Comparison of ENCODE assay signal across 15 cellular contexts in the genomic region with DNA sequence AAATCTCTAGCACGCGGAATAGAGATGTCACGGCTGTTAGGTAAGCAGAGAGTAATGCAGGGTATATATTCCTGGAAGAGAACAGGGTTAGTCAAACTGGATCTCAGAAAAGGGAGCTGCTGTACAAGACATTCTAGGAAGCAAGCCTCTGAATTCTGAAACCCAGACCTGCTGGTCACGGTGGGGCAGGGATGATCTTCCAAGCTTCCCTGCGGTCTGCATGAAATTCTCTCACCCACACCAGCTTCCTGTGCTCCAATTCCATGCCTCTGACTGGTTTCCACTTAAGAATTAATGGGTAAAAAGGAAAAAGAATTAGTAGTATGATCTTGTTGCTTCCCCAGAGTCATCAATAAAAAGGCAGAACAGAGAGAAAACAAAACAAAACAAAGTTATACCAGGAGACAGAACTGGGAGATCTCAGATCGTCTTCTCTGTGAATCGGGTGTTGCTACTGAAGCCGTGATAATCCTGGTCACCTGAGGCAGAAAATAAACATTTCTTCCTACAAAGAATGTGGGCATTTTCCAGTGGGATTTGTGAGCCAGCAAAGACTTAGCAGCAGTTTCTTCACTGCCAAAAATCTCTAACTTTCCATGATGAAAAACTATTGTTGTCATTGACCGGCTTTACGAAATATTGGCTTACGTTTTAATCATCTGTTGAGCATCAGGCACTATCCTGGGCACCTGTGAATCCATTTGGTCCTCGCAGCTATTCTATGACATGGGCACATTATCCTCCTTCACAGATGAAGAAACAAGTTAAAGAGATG. TPM values are rescaled to one million over a fixed set of nuclear protein-coding genes. Genes with fewer than 3 reads are reported as not detected.
DNase-seq lines count a peak whose midpoint lies in the region; ATAC-seq and TF ChIP-seq lines count a peak whose summit lies in the region.
"Had no signal": no experiment of that assay in that cellular context is flagged by ENCODE, and none has a peak within 500 bp of the region (broad histone marks: within the 10 kb centered on the region; RNA-seq: fewer than 3 reads in every experiment).

No MANE protein-coding gene starts in this region.

- H2BK120ac ChIP-seq in neuronal stem cell (ENCODE audit: low read depth, low read length), result no peak overlapping the region

- no peak overlapping the region for H2BK15ac ChIP-seq in neuronal stem cell (ENCODE audit: low read length)

- peaks cover 6% of the 10 kb centered on the region for H3K27me3 Mint-ChIP-seq in endodermal cell (ENCODE audit: insufficient read depth)
- H3K27me3 Mint-ChIP-seq in T-helper 17 cell, result peaks cover 56% of the 10 kb centered on the region
- peaks cover 46% of the 10 kb centered on the region for H3K27me3 Mint-ChIP-seq in activated CD4-positive, alpha-beta memory T cell treated with anti-CD3 and anti-CD28 coated beads for 36 hours
- H3K27me3 Mint-ChIP-seq in stimulated activated naive B cell treated with anti-CD40 and anti-IgM and Interleukin-4, amounts not matched to agents 10 μg/mL and 1 μg/mL and 100 μg/mL, for 72 hours, result peaks cover 32 to 59% of the 10 kb centered on the region in 2 donors

- H3K27ac ChIP-seq in PC-9 (no peak overlapping the region), endodermal cell (ENCODE audit: low read depth, low read length) (no peak overlapping the region), neuronal stem cell (replicated peaks; ENCODE audit: low read length) (no peak overlapping the region)
- H3K27ac ChIP-seq: BLaER1 treated with 17β-estradiol and CSF1 and Interleukin-3, amounts not matched to agents 10 nM and 100 nM; tibial artery had no signal

- no peak overlapping the region for H3K4me3 ChIP-seq in AG10803 (ENCODE audit: low read length)
- no peak overlapping the region for H3K4me3 ChIP-seq in PC-9
- no peak overlapping the region for H3K4me3 ChIP-seq in endodermal cell (ENCODE audit: low read length)
- no peak overlapping the region for H3K4me3 ChIP-seq in neuronal stem cell (ENCODE audit: low read length in 2 of 2)
- H3K4me3 ChIP-seq: BLaER1 treated with 17β-estradiol and CSF1 and Interleukin-3, amounts not matched to agents 10 nM and 100 nM; tibial artery had no signal

- POLR2A ChIA-PET in PC-9 (lab: Charles Lee; ENCODE audit: unreplicated experiment), result no interaction called here
- POLR2A ChIA-PET in activated CD4-positive, alpha-beta memory T cell treated with anti-CD3 and anti-CD28 coated beads for 36 hours (lab: Charles Lee), result no interaction called here

- no peak for TF ChIP-seq CTCF in AG10803 (conservative IDR thresholded peaks at IDR 0.05; ENCODE audit: low read length)
- TF ChIP-seq CTCF in PC-9 (conservative IDR thresholded peaks at IDR 0.05), result no peak
- TF ChIP-seq CTCF in endodermal cell (conservative IDR thresholded peaks at IDR 0.05), result no peak

- H3K9me2 ChIP-seq in PC-9 (ENCODE audit: insufficient read depth), result no peaks in the 10 kb centered on the region

- no peak overlapping the region for H3K23ac ChIP-seq in neuronal stem cell (ENCODE audit: low read depth, low read length, poor library complexity)

- H3K14ac ChIP-seq in neuronal stem cell (ENCODE audit: low read length), result no peak overlapping the region

- H3K18ac ChIP-seq in neuronal stem cell (ENCODE audit: low read length), result no peak overlapping the region

- CTCF ChIA-PET in PC-9 (lab: Charles Lee), result no interaction called here
- CTCF ChIA-PET in activated CD4-positive, alpha-beta memory T cell treated with anti-CD3 and anti-CD28 coated beads for 36 hours (lab: Charles Lee), result interaction anchor here (1.2 kb wide), 1 partner anchor 28 kb away, joined by 3 read pairs; no protein-coding TSS in a partner anchor

- peaks cover 42% of the 10 kb centered on the region for H3F3A ChIP-seq in PC-9 (ENCODE audit: insufficient read depth, low read depth)

- H3K27me3 ChIP-seq in PC-9 (ENCODE audit: insufficient read depth, low read depth), result no peaks in the 10 kb centered on the region
- H3K27me3 ChIP-seq in endodermal cell (ENCODE audit: control insufficient read depth, insufficient read depth, low read length, poor library complexity, severe bottlenecking), result no peaks in the 10 kb centered on the region
- no peaks in the 10 kb centered on the region for H3K27me3 ChIP-seq in neuronal stem cell (ENCODE audit: control insufficient read depth in 3 of 3, insufficient read depth in 3 of 3, low read depth in 1 of 3, low read length in 3 of 3)

- H2AFZ ChIP-seq in PC-9, result no peak overlapping the region
- peak overlapping the region; percentile 23 for H2AFZ ChIP-seq in neuronal stem cell (ENCODE audit: low read length)

- H3K9me3 ChIP-seq in PC-9 (ENCODE audit: insufficient read depth, low read depth), result no peaks in the 10 kb centered on the region
- no peaks in the 10 kb centered on the region for H3K9me3 ChIP-seq in endodermal cell (ENCODE audit: control insufficient read depth, low read length)
- peaks cover 0 to 3% of the 10 kb centered on the region in 2 donors for H3K9me3 ChIP-seq in neuronal stem cell (replicated peaks in 1 of 2; ENCODE audit: control insufficient read depth in 2 of 2, insufficient read depth in 1 of 2, low read depth in 1 of 2, low read length in 2 of 2)
- peaks cover 2% of the 10 kb centered on the region for H3K9me3 ChIP-seq in T-helper 17 cell (ENCODE audit: control insufficient read depth, low read length, poor library complexity, severe bottlenecking)
- H3K9me3 ChIP-seq: tibial artery had no signal

- 78 to 80% methylated on average over 10 to 12 of the region's 12 CpGs for WGBS in endodermal cell (ENCODE audit: insufficient coverage in 1 of 2, insufficient read length in 1 of 2), 2 experiments
- no CpG with 5 or more reads among the region's 12 CpGs for WGBS in neuronal stem cell (ENCODE audit: extremely low coverage in 2 of 2, insufficient read length in 2 of 2, insufficient replicate concordance in 1 of 2), 2 donors

- H3K36me3 Mint-ChIP-seq in endodermal cell (ENCODE audit: low read depth) (no peaks in the 10 kb centered on the region), T-helper 17 cell (ENCODE audit: low read depth) (peaks cover 6% of the 10 kb centered on the region)
- peaks cover 4% of the 10 kb centered on the region for H3K36me3 Mint-ChIP-seq in activated CD4-positive, alpha-beta memory T cell treated with anti-CD3 and anti-CD28 coated beads for 36 hours
- H3K36me3 Mint-ChIP-seq in stimulated activated naive B cell treated with anti-CD40 and anti-IgM and Interleukin-4, amounts not matched to agents 10 μg/mL and 1 μg/mL and 100 μg/mL, for 72 hours, result peaks cover under 1 to 5% of the 10 kb centered on the region in 2 donors
- H3K36me3 Mint-ChIP-seq: mesothelial cell of epicardium had no signal

- H3K4me1 Mint-ChIP-seq in endodermal cell (peaks cover 22% of the 10 kb centered on the region), T-helper 17 cell (peaks cover 10% of the 10 kb centered on the region)
- H3K4me1 Mint-ChIP-seq in activated CD4-positive, alpha-beta memory T cell treated with anti-CD3 and anti-CD28 coated beads for 36 hours (ENCODE audit: low read depth), result peaks cover 23% of the 10 kb centered on the region
- H3K4me1 Mint-ChIP-seq in stimulated activated naive B cell treated with anti-CD40 and anti-IgM and Interleukin-4, amounts not matched to agents 10 μg/mL and 1 μg/mL and 100 μg/mL, for 72 hours, result peaks cover 9 to 10% of the 10 kb centered on the region in 2 donors

- no peaks in the 10 kb centered on the region for H3K79me1 ChIP-seq in neuronal stem cell (ENCODE audit: low read depth, low read length)

- H3K9me3 Mint-ChIP-seq in endodermal cell, result peaks cover 4% of the 10 kb centered on the region
- H3K9me3 Mint-ChIP-seq in activated CD4-positive, alpha-beta memory T cell treated with anti-CD3 and anti-CD28 coated beads for 36 hours, result peaks cover 6% of the 10 kb centered on the region
- H3K9me3 Mint-ChIP-seq in stimulated activated naive B cell treated with anti-CD40 and anti-IgM and Interleukin-4, amounts not matched to agents 10 μg/mL and 1 μg/mL and 100 μg/mL, for 72 hours, result peaks cover 7 to 9% of the 10 kb centered on the region in 2 donors
- H3K9me3 Mint-ChIP-seq: mesothelial cell of epicardium had no signal

- H3K36me3 ChIP-seq in PC-9 (ENCODE audit: low read depth) (no peaks in the 10 kb centered on the region), endodermal cell (ENCODE audit: control insufficient read depth, insufficient read depth, low read length) (no peaks in the 10 kb centered on the region), neuronal stem cell (replicated peaks in 1 of 2; ENCODE audit: control insufficient read depth in 2 of 2, insufficient read depth in 2 of 2, low read length in 2 of 2) (no peaks in the 10 kb centered on the region)
- H3K36me3 ChIP-seq: BLaER1 treated with 17β-estradiol and CSF1 and Interleukin-3, amounts not matched to agents 10 nM and 100 nM; tibial artery had no signal

- H3K4ac ChIP-seq in neuronal stem cell (ENCODE audit: low read length), result no peak overlapping the region

- no peak for ATAC-seq in T-helper 17 cell
- no peak for ATAC-seq in stimulated activated naive B cell treated with anti-CD40 and anti-IgM and Interleukin-4, amounts not matched to agents 10 μg/mL and 1 μg/mL and 100 μg/mL, for 72 hours (replicated peaks)

- no peak overlapping the region for H2AK5ac ChIP-seq in neuronal stem cell (ENCODE audit: low read depth, low read length)

- H2BK5ac ChIP-seq in neuronal stem cell (ENCODE audit: low read length), result no peak overlapping the region

- H4K20me1 ChIP-seq in PC-9 (ENCODE audit: insufficient read depth), result no peaks in the 10 kb centered on the region
- H4K20me1 ChIP-seq: BLaER1 treated with 17β-estradiol and CSF1 and Interleukin-3, amounts not matched to agents 10 nM and 100 nM had no signal

- H3K4me3 Mint-ChIP-seq in endodermal cell (peak overlapping the region; percentile 2), T-helper 17 cell (no peak overlapping the region)
- H3K4me3 Mint-ChIP-seq in activated CD4-positive, alpha-beta memory T cell treated with anti-CD3 and anti-CD28 coated beads for 36 hours, result no peak overlapping the region
- no peak overlapping the region for H3K4me3 Mint-ChIP-seq in stimulated activated naive B cell treated with anti-CD40 and anti-IgM and Interleukin-4, amounts not matched to agents 10 μg/mL and 1 μg/mL and 100 μg/mL, for 72 hours
- H3K4me3 Mint-ChIP-seq: activated naive CD8-positive, alpha-beta T cell treated with anti-CD3 and anti-CD28 coated beads, Interleukin-2, amount 10 ng/mL, durations not matched to agents 7 days and 5 days; mesothelial cell of epicardium had no signal

- BruUV-seq in PC-9 (replicated peaks; lab: Mats Ljungman, UMichigan), result no TSS peak

- intact Hi-C loops in PC-9 (cut with micrococcal nuclease; ENCODE audit: unreplicated experiment), result loop anchor here (5.0 kb wide), 2 partner anchors 187 to 477 kb away; partner anchors contain the start of gene SFT2D3
- intact Hi-C loops in activated CD4-positive, alpha-beta memory T cell treated with anti-CD3 and anti-CD28 coated beads for 36 hours (cut with micrococcal nuclease), result no loop called here

- peak overlapping the region; percentile 59 for H3K4me2 ChIP-seq in PC-9
- H3K4me2 ChIP-seq in neuronal stem cell (ENCODE audit: insufficient read depth, low read length, poor library complexity, severe bottlenecking), result no peak overlapping the region
- H3K4me2 ChIP-seq: BLaER1 treated with 17β-estradiol and CSF1 and Interleukin-3, amounts not matched to agents 10 nM and 100 nM had no signal

- no peak overlapping the region for H2BK12ac ChIP-seq in neuronal stem cell (ENCODE audit: low read length)

- H3K27ac Mint-ChIP-seq in endodermal cell (peak overlapping the region; percentile 56), T-helper 17 cell (no peak overlapping the region)
- H3K27ac Mint-ChIP-seq in activated CD4-positive, alpha-beta memory T cell treated with anti-CD3 and anti-CD28 coated beads for 36 hours, result no peak overlapping the region
- H3K27ac Mint-ChIP-seq in stimulated activated naive B cell treated with anti-CD40 and anti-IgM and Interleukin-4, amounts not matched to agents 10 μg/mL and 1 μg/mL and 100 μg/mL, for 72 hours, result no peak overlapping the region
- H3K27ac Mint-ChIP-seq: activated naive CD8-positive, alpha-beta T cell treated with anti-CD3 and anti-CD28 coated beads, Interleukin-2, amount 10 ng/mL, durations not matched to agents 7 days and 5 days; mesothelial cell of epicardium had no signal

- H4K91ac ChIP-seq in neuronal stem cell (ENCODE audit: low read depth, low read length, poor library complexity), result no peak overlapping the region

- peaks cover 19% of the 10 kb centered on the region for H3K79me2 ChIP-seq in PC-9 (ENCODE audit: low read depth)

- H3K4me1 ChIP-seq in PC-9 (replicated peaks; ENCODE audit: insufficient read depth) (peaks cover 57% of the 10 kb centered on the region), endodermal cell (ENCODE audit: control insufficient read depth, insufficient read depth, low read length) (no peaks in the 10 kb centered on the region), neuronal stem cell (ENCODE audit: control insufficient read depth in 2 of 2, insufficient read depth in 1 of 2, low read depth in 1 of 2, low read length in 2 of 2) (peaks cover 0 to 4% of the 10 kb centered on the region in 2 donors)
- H3K4me1 ChIP-seq: BLaER1 treated with 17β-estradiol and CSF1 and Interleukin-3, amounts not matched to agents 10 nM and 100 nM had no signal

- no peak overlapping the region for H3K9ac ChIP-seq in endodermal cell (ENCODE audit: extremely low read depth, low read length, poor library complexity, severe bottlenecking)
- H3K9ac ChIP-seq in neuronal stem cell (ENCODE audit: low read depth, low read length, poor library complexity), result no peak overlapping the region
- H3K9ac ChIP-seq: BLaER1 treated with 17β-estradiol and CSF1 and Interleukin-3, amounts not matched to agents 10 nM and 100 nM had no signal

- no peak overlapping the region for H4K8ac ChIP-seq in neuronal stem cell (ENCODE audit: low read depth, low read length)

- DNase-seq in AG10803 (ENCODE audit: low read depth) (peak; percentile 63), PC-9 (peak in 1 of 2 experiments; percentile 41), endodermal cell (no peak), neuronal stem cell (ENCODE audit: low spot score) (no peak), T-helper 17 cell (no peak), NCI-H2227 treated with DMSO at 0.1 percent for 48 hours (lab: John Stamatoyannopoulos, UW) (no peak)
- DNase-seq in activated CD4-positive, alpha-beta memory T cell treated with anti-CD3 and anti-CD28 coated beads for 36 hours, result no peak
- DNase-seq in stimulated activated naive B cell treated with anti-CD40 and anti-IgM and Interleukin-4, amounts not matched to agents 10 μg/mL and 1 μg/mL and 100 μg/mL, for 72 hours, result no peak
- DNase-seq: activated CD8-positive, alpha-beta memory T cell treated with anti-CD3 and anti-CD28 coated beads, Interleukin-2, amount 50 U/mL, for 48 hours; activated naive CD8-positive, alpha-beta T cell treated with anti-CD3 and anti-CD28 coated beads, Interleukin-2, amount 10 ng/mL, durations not matched to agents 7 days and 5 days; cortex of kidney; tibial artery had no signal

RNA-seq across cellular contexts. Expression of gene CYP27C1, which starts 5.3 kb away (rescaled TPM):
- 0.94 and 1.6 TPM in 2 replicates for total RNA-seq in PC-9 (2021)
- 1 to 10 TPM; 4.4 to 4.9 TPM for total RNA-seq in endodermal cell
- polyA plus RNA-seq in endodermal cell (2013, experiment 1 of 2), result 4.0 TPM
- 4.0 TPM for polyA plus RNA-seq in endodermal cell (2013, experiment 2 of 2)
- 3.7 TPM for polyA plus RNA-seq in neuronal stem cell (2013, experiment 1 of 2)
- 4.0 TPM for polyA plus RNA-seq in neuronal stem cell (2013, experiment 2 of 2)
- total RNA-seq in T-helper 17 cell, result not detected
- total RNA-seq in activated CD4-positive, alpha-beta memory T cell treated with anti-CD3 and anti-CD28 coated beads for 36 hours, result not detected
- total RNA-seq: activated naive CD8-positive, alpha-beta T cell treated with anti-CD3 and anti-CD28 coated beads, Interleukin-2, amount 10 ng/mL, durations not matched to agents 7 days and 5 days; fibroblast of lung had no signal
